ENCODE assay signal across 1 cellular context in genomic region chr7:34991938-34992840, GRCh38.
TF ChIP-seq lines count a peak whose summit lies in the region.

No MANE protein-coding gene starts in this region.

TF ChIP-seq in K562, 482 proteins besides CTCF, POLR2A, EP300 and RAD21 (continues in another document):
- TF ChIP-seq JUND (IDR thresholded peaks at IDR 0.05; ENCODE audit: borderline replicate concordance, low read depth, low read length) (0 out of 2 replicates have a peak, but pooled peaks have one; percentile 25), JUND (tag; IDR thresholded peaks at IDR 0.05; ENCODE audit: borderline replicate concordance, low read depth, low read length) (no peak), ZNF639 (CRISPR knock-in tag; conservative IDR thresholded peaks at IDR 0.05 in 1 of 2, IDR thresholded peaks at IDR 0.05 in 1 of 2) (0 out of 4 replicates have a peak, but pooled peaks of 1 of the 2 experiments have one; percentile 53), ZNF79 (CRISPR knock-in tag; IDR thresholded peaks at IDR 0.05; ENCODE audit: low read depth) (no peak), GABPA (tag; conservative IDR thresholded peaks at IDR 0.05; ENCODE audit: low read depth) (peak; percentile 56), DPF2 (IDR thresholded peaks at IDR 0.05) (peak; percentile 52), RBM22 (IDR thresholded peaks at IDR 0.05; ENCODE audit: low read depth, low read length, poor library complexity, severe bottlenecking) (no peak), SRF (CRISPR knock-in tag; IDR thresholded peaks at IDR 0.05) (peak in 1 of 2 experiments; percentile 95; a peak in 2 of 4 replicates), MGA (IDR thresholded peaks at IDR 0.05) (peak; percentile 68), BHLHE40 (IDR thresholded peaks at IDR 0.05; ENCODE audit: low read length) (peak; percentile 85), SMARCE1 (IDR thresholded peaks at IDR 0.05) (peak; percentile 28; the same call in 1 of the 2 replicates), ZNF644 (tag; IDR thresholded peaks at IDR 0.05; ENCODE audit: low read depth) (no peak), ZNF384 (IDR thresholded peaks at IDR 0.05; ENCODE audit: low read depth, low read length) (peak; percentile 15; the same call in 1 of the 2 replicates), USF1 (CRISPR knock-in tag; IDR thresholded peaks at IDR 0.05) (no peak), STAT5B (CRISPR knock-in tag; IDR thresholded peaks at IDR 0.05) (no peak), FOSL1 (tag; conservative IDR thresholded peaks at IDR 0.05) (peak; percentile 82), DLX4 (CRISPR knock-in tag; IDR thresholded peaks at IDR 0.05) (no peak), NFATC3 (IDR thresholded peaks at IDR 0.05) (no peak), E2F6 (IDR thresholded peaks at IDR 0.05; ENCODE audit: borderline replicate concordance in 1 of 2, extremely low read depth in 1 of 2, insufficient read depth in 1 of 2, insufficient read length in 1 of 2, low read depth in 1 of 2, low read length in 1 of 2, poor library complexity in 1 of 2, severe bottlenecking in 1 of 2) (peak in 1 of 2 experiments; percentile 74), ZNF407 (IDR thresholded peaks at IDR 0.05; ENCODE audit: low read depth) (0 out of 2 replicates have a peak, but pooled peaks have one; percentile 31), NCOA2 (IDR thresholded peaks at IDR 0.05; ENCODE audit: partially characterized antibody in 2 of 2) (no peak), ELF2 (CRISPR knock-in tag; IDR thresholded peaks at IDR 0.05) (no peak), L3MBTL2 (IDR thresholded peaks at IDR 0.05) (peak; percentile 29; the same call in 1 of the 2 replicates), ZNF668 (CRISPR knock-in tag; IDR thresholded peaks at IDR 0.05) (no peak)
